In genomic region chr6:18352842-18353241, GRCh38 we compare ENCODE assay signal across 20 cellular contexts.
"Had no signal": no experiment of that assay in that cellular context is flagged by ENCODE, and none has a peak within 500 bp of the region (broad histone marks: within the 10 kb centered on the region; RNA-seq: fewer than 3 reads in every experiment).

No MANE protein-coding gene starts in this region.

- H3K4me1 ChIP-seq: stomach had no signal

- H3K4me3 ChIP-seq: gastrocnemius medialis, heart right ventricle, lower lobe of right lung, stomach, thyroid gland had no signal

- H3K4me3 Mint-ChIP-seq: activated CD8-positive, alpha-beta T cell treated with anti-CD3 and anti-CD28 coated beads, Interleukin-2, amount 10 ng/mL, durations not matched to agents 7 days and 5 days; activated naive CD8-positive, alpha-beta T cell treated with anti-CD3 and anti-CD28 coated beads, Interleukin-2, amount 10 ng/mL, durations not matched to agents 7 days and 5 days; activated T-helper 1 cell treated with anti-CD3 and anti-CD28 coated beads, Interleukin-12 subunit alpha, Interleukin-12 subunit beta, Interleukin-2, Interleukin-4 antibody, amounts not matched to agents 30 ng/mL and 10 ng/mL and 1 ng/mL, durations not matched to agents 14 hours and 24 hours and 36 hours; neural crest cell; T-helper 17 cell; WTC11 had no signal

- H3K27ac ChIP-seq: brain microvascular endothelial cell, gastrocnemius medialis, heart right ventricle, lower lobe of right lung, stomach, thyroid gland had no signal

- H3K9me3 Mint-ChIP-seq: activated T-helper 1 cell treated with anti-CD3 and anti-CD28 coated beads, Interleukin-12 subunit alpha, Interleukin-12 subunit beta, Interleukin-2, Interleukin-4 antibody, amounts not matched to agents 30 ng/mL and 10 ng/mL and 1 ng/mL, durations not matched to agents 14 hours and 24 hours and 36 hours had no signal

- H3K27me3 ChIP-seq: brain microvascular endothelial cell, gastrocnemius medialis, heart right ventricle, stomach, thyroid gland had no signal

- ATAC-seq: activated CD8-positive, alpha-beta T cell treated with anti-CD3 and anti-CD28 coated beads, Interleukin-2, amount 10 ng/mL, durations not matched to agents 7 days and 5 days; gastrocnemius medialis; heart right ventricle; left colon; lower lobe of right lung; sciatic nerve; T-helper 17 cell; WTC11 had no signal

- H3K36me3 Mint-ChIP-seq: activated naive CD8-positive, alpha-beta T cell treated with anti-CD3 and anti-CD28 coated beads, Interleukin-2, amount 10 ng/mL, durations not matched to agents 7 days and 5 days had no signal

- H3K9me3 ChIP-seq: gastrocnemius medialis, lower lobe of right lung, stomach, thyroid gland had no signal

- H3K27ac Mint-ChIP-seq: activated CD8-positive, alpha-beta T cell treated with anti-CD3 and anti-CD28 coated beads, Interleukin-2, amount 10 ng/mL, durations not matched to agents 7 days and 5 days; activated naive CD8-positive, alpha-beta T cell treated with anti-CD3 and anti-CD28 coated beads, Interleukin-2, amount 10 ng/mL, durations not matched to agents 7 days and 5 days; activated T-helper 1 cell treated with anti-CD3 and anti-CD28 coated beads, Interleukin-12 subunit alpha, Interleukin-12 subunit beta, Interleukin-2, Interleukin-4 antibody, amounts not matched to agents 30 ng/mL and 10 ng/mL and 1 ng/mL, durations not matched to agents 14 hours and 24 hours and 36 hours; T-helper 17 cell; WTC11 had no signal

- H3K36me3 ChIP-seq: brain microvascular endothelial cell, gastrocnemius medialis, heart right ventricle, lower lobe of right lung, stomach, thyroid gland had no signal

- H3K4me1 Mint-ChIP-seq: activated naive CD8-positive, alpha-beta T cell treated with anti-CD3 and anti-CD28 coated beads, Interleukin-2, amount 10 ng/mL, durations not matched to agents 7 days and 5 days; T-helper 17 cell; WTC11 had no signal

- DNase-seq: activated CD4-positive, alpha-beta T cell treated with anti-CD3 and anti-CD28 coated beads for 48 hours; activated CD8-positive, alpha-beta T cell treated with anti-CD3 and anti-CD28 coated beads, Interleukin-2, amount 10 ng/mL, durations not matched to agents 7 days and 5 days; activated naive CD4-positive, alpha-beta T cell; activated naive CD8-positive, alpha-beta T cell treated with anti-CD3 and anti-CD28 coated beads, Interleukin-2, amount 10 ng/mL, durations not matched to agents 7 days and 5 days; anterior cingulate cortex; brain microvascular endothelial cell; effector memory CD4-positive, alpha-beta T cell; gastrocnemius medialis; heart right ventricle; left colon; lower lobe of right lung; midbrain; stimulated activated CD4-positive, alpha-beta T cell treated with anti-CD3 and anti-CD28 coated beads, Interleukin-2, amount 100 ng/mL, for 24 hours; stomach; T-helper 17 cell; thyroid gland had no signal
